ENCODE assay signal across 13 cellular contexts in the genomic region with DNA sequence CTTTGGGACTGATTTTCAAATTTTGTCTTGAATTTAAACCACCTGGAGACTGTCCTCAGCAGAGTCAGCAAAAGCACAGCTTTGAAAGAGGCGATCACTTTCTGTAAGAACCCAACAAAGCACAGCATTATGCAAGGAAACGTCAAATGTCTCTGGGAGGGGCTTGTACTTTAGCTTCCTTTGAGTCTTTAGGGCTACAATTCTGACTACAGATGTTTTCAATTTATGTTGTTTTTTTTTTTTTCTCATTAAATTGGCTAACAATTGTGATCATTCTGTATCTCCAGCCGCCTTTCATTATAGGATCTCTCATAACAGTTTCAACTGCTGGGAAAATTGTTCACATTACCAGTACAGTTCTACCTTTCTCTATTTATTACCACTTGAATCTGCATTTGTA. TPM values are rescaled to one million over a fixed set of nuclear protein-coding genes. Genes with fewer than 3 reads are reported as not detected.
DNase-seq lines count a peak whose midpoint lies in the region; ATAC-seq and TF ChIP-seq lines count a peak whose summit lies in the region.
"Had no signal": no experiment of that assay in that cellular context is flagged by ENCODE, and none has a peak within 500 bp of the region (broad histone marks: within the 10 kb centered on the region; RNA-seq: fewer than 3 reads in every experiment).

No MANE protein-coding gene starts in this region.

- H3K27me3 ChIP-seq in left lung (no peaks in the 10 kb centered on the region), thoracic aorta (replicated peaks; ENCODE audit: insufficient read depth) (no peaks in the 10 kb centered on the region)

- H3K36me3 ChIP-seq in left lung (no peaks in the 10 kb centered on the region), thoracic aorta (no peaks in the 10 kb centered on the region)

- intact Hi-C loops in left lung (cut with DNase I), result no loop called here

- H3K4me1 ChIP-seq in left lung (no peaks in the 10 kb centered on the region), thoracic aorta (ENCODE audit: control insufficient read depth in 1 of 2, low read depth in 2 of 2) (peaks cover 28 to 39% of the 10 kb centered on the region in 2 donors)
- H3K4me1 ChIP-seq: Caco-2 had no signal

- peak; percentile 38 for ATAC-seq in left lung
- no peak for ATAC-seq in thoracic aorta (ENCODE audit: insufficient number of reproducible peaks, low FRiP score, low read depth)
- no peak for ATAC-seq in HG02970 (IDR thresholded peaks at IDR 0.05; ENCODE audit: low FRiP score, unreplicated experiment)
- no peak for ATAC-seq in GM18511 (IDR thresholded peaks at IDR 0.05; ENCODE audit: unreplicated experiment)
- no peak for ATAC-seq in HG02642 (IDR thresholded peaks at IDR 0.05; ENCODE audit: poor library complexity, unreplicated experiment)

- H3K27ac ChIP-seq in coronary artery (peak overlapping the region; percentile 7 to 70), left lung (peak overlapping the region; percentile 13 to 85), thoracic aorta (peak overlapping the region; percentile 67)

- no peak for TF ChIP-seq CTCF in coronary artery (IDR thresholded peaks at IDR 0.05)
- no peak for TF ChIP-seq CTCF in left lung (IDR thresholded peaks at IDR 0.05)
- no peak for TF ChIP-seq CTCF in thoracic aorta (IDR thresholded peaks at IDR 0.05)

- no peak overlapping the region for H3K4me3 ChIP-seq in coronary artery
- H3K4me3 ChIP-seq in left lung, result no peak overlapping the region
- no peak overlapping the region for H3K4me3 ChIP-seq in thoracic aorta

- H3K9me3 ChIP-seq in left lung (peaks cover 0 to 3% of the 10 kb centered on the region in 2 donors), thoracic aorta (no peaks in the 10 kb centered on the region)
- H3K9me3 ChIP-seq: Caco-2 had no signal

- DNase-seq in GM04503 (ENCODE audit: low read depth), result peak; percentile 51
- DNase-seq in coronary artery (ENCODE audit: low spot score), result no peak
- no peak for DNase-seq in left lung
- DNase-seq in thoracic aorta (ENCODE audit: low spot score), result no peak
- DNase-seq in NCI-H446 (lab: John Stamatoyannopoulos, UW), result no peak
- DNase-seq: activated naive CD4-positive, alpha-beta T cell; Caco-2; cortex of kidney; T-helper 9 cell had no signal

RNA-seq across cellular contexts. Expression of a gene that starts 48.3 kb away (rescaled TPM):
- total RNA-seq in left lung, result 1,000 to 10,000 TPM; 1,354 to 5,576 TPM
- 100 to 1,000 TPM; 734 to 875 TPM for total RNA-seq in thoracic aorta
- total RNA-seq: MCF 10A had no signal
